27 cellular contexts compared by ENCODE assay signal in the genomic region with DNA sequence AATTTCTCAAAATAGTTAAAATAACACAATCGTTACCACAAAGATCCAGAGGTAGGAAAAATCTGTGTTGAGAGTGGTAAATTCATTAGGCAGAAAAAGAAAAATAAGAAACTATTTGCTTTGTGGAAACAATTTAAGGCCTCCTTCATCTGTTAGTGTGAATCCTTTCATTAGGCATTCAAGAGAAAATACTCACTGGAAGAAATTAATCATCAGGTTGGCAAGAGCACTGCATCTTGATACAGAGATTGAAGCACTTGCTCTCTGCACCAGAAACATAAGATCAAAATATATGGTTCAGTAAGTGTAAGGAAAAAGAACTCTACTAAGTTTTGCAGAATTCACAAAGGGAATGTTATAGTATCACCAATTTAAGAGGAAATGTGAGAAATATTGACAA.
"Had no signal": no experiment of that assay in that cellular context is flagged by ENCODE, and none has a peak within 500 bp of the region (broad histone marks: within the 10 kb centered on the region; RNA-seq: fewer than 3 reads in every experiment).

No MANE protein-coding gene starts in this region.

- FAIRE-seq: small intestine had no signal

- H3K9me3 Mint-ChIP-seq: effector memory CD8-positive, alpha-beta T cell; natural killer cell; stimulated activated naive B cell treated with anti-CD40 and anti-IgM and Interleukin-4, amounts not matched to agents 10 μg/mL and 1 μg/mL and 100 μg/mL, for 72 hours; T-cell had no signal

- H3K4me1 Mint-ChIP-seq: brain had no signal

- H3K27me3 Mint-ChIP-seq: effector memory CD8-positive, alpha-beta T cell; stimulated activated naive B cell treated with anti-CD40 and anti-IgM and Interleukin-4, amounts not matched to agents 10 μg/mL and 1 μg/mL and 100 μg/mL, for 72 hours; T-cell had no signal

- H3K36me3 Mint-ChIP-seq: brain, natural killer cell had no signal

- H3K4me1 ChIP-seq: heart right ventricle, left lung, lower lobe of right lung, prostate gland, stomach had no signal

- H3K36me3 ChIP-seq: left lung, lower lobe of right lung, prostate gland, tibial nerve had no signal

- H3K27ac Mint-ChIP-seq: brain; stimulated activated naive B cell treated with anti-CD40 and anti-IgM and Interleukin-4, amounts not matched to agents 10 μg/mL and 1 μg/mL and 100 μg/mL, for 72 hours; T-cell had no signal

- H3K4me3 Mint-ChIP-seq: brain; effector memory CD8-positive, alpha-beta T cell; natural killer cell; stimulated activated naive B cell treated with anti-CD40 and anti-IgM and Interleukin-4, amounts not matched to agents 10 μg/mL and 1 μg/mL and 100 μg/mL, for 72 hours; T-cell had no signal

- DNase-seq: activated CD4-positive, alpha-beta T cell treated with anti-CD3 and anti-CD28 coated beads for 48 hours; activated CD4-positive, alpha-beta T cell treated with anti-CD3 and anti-CD28 coated beads, Interleukin-2, amount 50 U/mL, for 48 hours; activated CD8-positive, alpha-beta memory T cell treated with anti-CD3 and anti-CD28 coated beads for 24 hours; activated gamma-delta T cell treated with Interleukin-2 at 50 U/mL for 16 hours; activated naive CD4-positive, alpha-beta T cell treated with anti-CD3 and anti-CD28 coated beads, Interleukin-2, amount 50 U/mL, for 16 hours; cortex of kidney; effector memory CD8-positive, alpha-beta T cell; foreskin melanocyte; heart right ventricle; left lung; lower lobe of right lung; mesenchymal stem cell; natural killer cell; retina; small intestine; stimulated activated CD4-positive, alpha-beta T cell treated with anti-CD3 and anti-CD28 coated beads, Interleukin-4, amount 100 ng/mL, for 4 hours; stimulated activated CD8-positive, alpha-beta memory T cell treated with anti-CD3 and anti-CD28 coated beads, Interleukin-4, amount 100 ng/mL, for 48 hours; stimulated activated naive B cell treated with anti-CD40 and anti-IgM and Interleukin-4, amounts not matched to agents 10 μg/mL and 1 μg/mL and 100 μg/mL, for 72 hours; stomach; T-cell had no signal

- H3K27ac ChIP-seq: esophagus muscularis mucosa, heart right ventricle, left lung, lower lobe of right lung, prostate gland, stomach, tibial nerve, VCaP had no signal

- H3K27me3 ChIP-seq: esophagus muscularis mucosa, heart right ventricle, left lung, stomach, tibial nerve had no signal

- ATAC-seq: activated CD4-positive, CD25-positive, alpha-beta regulatory T cell treated with anti-CD3 and anti-CD28 coated beads, Interleukin-2, amount 50 U/mL, for 24 hours; effector memory CD8-positive, alpha-beta T cell; heart right ventricle; left lung; lower lobe of right lung; natural killer cell; sciatic nerve; stimulated activated naive B cell treated with anti-CD40 and anti-IgM and Interleukin-4, amounts not matched to agents 10 μg/mL and 1 μg/mL and 100 μg/mL, for 72 hours; T-cell had no signal

- H3K9me3 ChIP-seq: esophagus muscularis mucosa, heart right ventricle, left lung, lower lobe of right lung, prostate gland, stomach, tibial nerve had no signal

- H3K4me3 ChIP-seq: esophagus muscularis mucosa, heart right ventricle, left lung, lower lobe of right lung, prostate gland, stomach, tibial nerve had no signal
